Comparison of ENCODE assay signal across 8 cellular contexts in the genomic region with DNA sequence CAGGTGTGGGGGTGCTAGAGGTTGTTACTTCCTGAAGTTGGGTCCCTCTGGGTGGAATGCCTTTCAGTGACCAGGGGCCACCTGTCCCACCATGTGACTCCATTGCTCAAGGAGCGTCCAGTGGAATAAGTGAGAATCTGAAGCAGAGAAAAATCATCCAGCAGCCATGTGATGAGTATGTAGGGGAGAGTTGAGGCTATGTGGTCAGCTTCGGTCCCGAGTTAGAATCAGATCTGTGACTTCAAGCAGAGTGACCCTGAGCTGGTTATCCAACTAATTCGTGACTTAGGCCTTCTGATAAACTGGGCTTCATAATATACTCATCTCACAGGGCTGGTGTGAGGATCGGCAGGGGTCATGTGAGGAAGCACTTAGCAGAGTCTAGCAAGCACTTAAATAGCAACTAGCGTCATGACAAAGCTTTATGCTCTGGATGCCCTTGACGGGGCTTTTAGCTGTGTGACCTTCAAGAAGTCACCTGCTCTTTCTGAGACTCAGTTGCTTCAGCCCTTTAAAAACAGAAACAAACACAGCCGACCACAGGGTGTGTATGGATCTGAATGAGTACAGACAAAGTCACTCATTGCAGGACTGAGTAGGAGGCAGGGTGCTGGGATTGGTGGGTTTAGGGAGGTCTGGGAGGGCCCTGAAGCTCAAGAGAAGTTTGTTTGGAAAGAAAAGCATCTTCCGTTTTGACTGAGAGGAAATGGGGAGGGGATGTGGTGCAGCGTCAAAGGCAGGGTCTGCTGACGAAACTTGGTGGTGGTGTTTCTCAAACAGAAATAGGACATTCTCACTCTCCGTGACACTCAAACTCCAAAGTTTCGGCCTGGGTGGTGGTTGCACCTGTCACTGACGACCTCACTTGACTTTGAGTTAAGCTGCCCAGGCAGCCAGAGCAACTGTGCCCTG.
DNase-seq lines count a peak whose midpoint lies in the region; ATAC-seq and TF ChIP-seq lines count a peak whose summit lies in the region.

No MANE protein-coding gene starts in this region.

- H3K9me3 ChIP-seq in H9 (ENCODE audit: control insufficient read depth, low read depth, low read length), result no peaks in the 10 kb centered on the region

- no peaks in the 10 kb centered on the region for H3K36me3 Mint-ChIP-seq in H9 (ENCODE audit: insufficient read depth in 1 of 3, low read depth in 3 of 3)
- peaks cover 6% of the 10 kb centered on the region for H3K36me3 Mint-ChIP-seq in activated T-helper 17 cell treated with anti-CD3 and anti-CD28 coated beads, Interleukin-2, amount 50 U/mL, for 72 hours (ENCODE audit: low read depth)

- no peak overlapping the region for H3K4me2 ChIP-seq in H9 (ENCODE audit: insufficient read depth, insufficient read length, low read length)

- peaks cover 3% of the 10 kb centered on the region for H3K27me3 Mint-ChIP-seq in H9 (ENCODE audit: low read depth)
- H3K27me3 Mint-ChIP-seq in activated T-helper 17 cell treated with anti-CD3 and anti-CD28 coated beads, Interleukin-2, amount 50 U/mL, for 72 hours, result no peaks in the 10 kb centered on the region

- no peak overlapping the region for H3K27ac ChIP-seq in H9 (ENCODE audit: insufficient read length, low read depth, low read length)

- no peaks in the 10 kb centered on the region for H3K79me1 ChIP-seq in H9 (ENCODE audit: insufficient read depth, low read depth, low read length, poor library complexity, severe bottlenecking)

- H3K56ac ChIP-seq in H9 (ENCODE audit: insufficient read length, low read depth, low read length), result no peak overlapping the region

- no peak overlapping the region for H3K14ac ChIP-seq in H9 (ENCODE audit: insufficient read depth, low read length)

- H3K18ac ChIP-seq in H9 (ENCODE audit: insufficient read length, low read depth, low read length), result no peak overlapping the region

- no peaks in the 10 kb centered on the region for H4K20me1 ChIP-seq in H9 (ENCODE audit: control insufficient read depth, insufficient read depth, insufficient read length)

- peak; percentile 87 for ATAC-seq in activated T-helper 17 cell treated with anti-CD3 and anti-CD28 coated beads, Interleukin-2, amount 50 U/mL, for 72 hours (replicated peaks)

- no peak overlapping the region for H2BK120ac ChIP-seq in H9 (ENCODE audit: low read depth, low read length, poor library complexity, severe bottlenecking)

- no peaks in the 10 kb centered on the region for H3K27me3 ChIP-seq in H9 (ENCODE audit: insufficient read depth, low read length)

- H3K4me3 Mint-ChIP-seq in H9, result no peak overlapping the region; a peak in 1 of 5 replicates
- H3K4me3 Mint-ChIP-seq in activated T-helper 17 cell treated with anti-CD3 and anti-CD28 coated beads, Interleukin-2, amount 50 U/mL, for 72 hours, result peak overlapping the region; percentile 82

- H3K79me2 ChIP-seq in H9 (ENCODE audit: insufficient read depth, low read length), result no peaks in the 10 kb centered on the region

- no peak overlapping the region for H2BK20ac ChIP-seq in H9 (ENCODE audit: low read depth, low read length, poor library complexity, severe bottlenecking)

- DNase-seq in GM12864 (ENCODE audit: low read depth) (peak; percentile 94), H9 (no peak), NOMO-1 treated with dmso at 0.1 percent for 144 hours (lab: John Stamatoyannopoulos, UW; ENCODE audit: unreplicated experiment) (peak; percentile 73), NCI-H1930 (lab: John Stamatoyannopoulos, UW) (no peak), epidermal melanocyte (ENCODE audit: insufficient read length, low spot score) (no peak), NCI-H2107 (lab: John Stamatoyannopoulos, UW) (no peak)
- DNase-seq in stimulated activated CD4-positive, alpha-beta T cell treated with anti-CD3 and anti-CD28 coated beads, Interleukin-2, amount 100 ng/mL, for 24 hours, result peak; percentile 71 to 74

- H3K4ac ChIP-seq in H9 (ENCODE audit: low read depth, low read length), result no peak overlapping the region

- no peak overlapping the region for H3T11ph ChIP-seq in H9 (ENCODE audit: low read length)

- H3K4me3 ChIP-seq in GM12864 (ENCODE audit: low read depth, low read length), result no peak overlapping the region; the same call in 1 of the 2 replicates

- no peak overlapping the region for H4K91ac ChIP-seq in H9 (ENCODE audit: insufficient read length, low read depth, low read length)

- no peak overlapping the region for H2AFZ ChIP-seq in H9 (ENCODE audit: low read length)

- no peak overlapping the region for H4K8ac ChIP-seq in H9 (replicated peaks; ENCODE audit: insufficient read length, low read depth, low read length)

- H2BK12ac ChIP-seq in H9 (ENCODE audit: insufficient read length, low read depth, low read length), result no peak overlapping the region

- no peak overlapping the region for H2BK5ac ChIP-seq in H9 (ENCODE audit: insufficient read length, low read length)

- no peak overlapping the region for H3K9ac ChIP-seq in H9 (ENCODE audit: extremely low read depth, insufficient read length, low read length)

- no peak overlapping the region for H2BK15ac ChIP-seq in H9 (ENCODE audit: low read depth, low read length)

- H3K4me1 ChIP-seq in H9 (ENCODE audit: insufficient read depth, low read length), result no peaks in the 10 kb centered on the region

- no peak overlapping the region for H4K5ac ChIP-seq in H9 (ENCODE audit: insufficient read length, low read depth, low read length)

- H3K23ac ChIP-seq in H9 (ENCODE audit: insufficient read length, low read depth, low read length), result no peak overlapping the region

- peak overlapping the region in 2 of 3 experiments; percentile 24 to 36; a peak in 3 of 7 replicates for H3K27ac Mint-ChIP-seq in H9
- peak overlapping the region; percentile 99 for H3K27ac Mint-ChIP-seq in activated T-helper 17 cell treated with anti-CD3 and anti-CD28 coated beads, Interleukin-2, amount 50 U/mL, for 72 hours

- H3K4me1 Mint-ChIP-seq in H9, result peaks cover 0 to 4% of the 10 kb centered on the region in 2 experiments; a peak in 2 of 4 replicates
- peaks cover 37% of the 10 kb centered on the region for H3K4me1 Mint-ChIP-seq in activated T-helper 17 cell treated with anti-CD3 and anti-CD28 coated beads, Interleukin-2, amount 50 U/mL, for 72 hours

- no peaks in the 10 kb centered on the region; a peak in 1 of 5 replicates for H3K9me3 Mint-ChIP-seq in H9
- H3K9me3 Mint-ChIP-seq in activated T-helper 17 cell treated with anti-CD3 and anti-CD28 coated beads, Interleukin-2, amount 50 U/mL, for 72 hours, result no peaks in the 10 kb centered on the region

- TF ChIP-seq CTCF in GM12864 (IDR thresholded peaks at IDR 0.05; ENCODE audit: low read depth, low read length, missing control alignments) (no peak), H9 (conservative IDR thresholded peaks at IDR 0.05) (no peak)

- H3K23me2 ChIP-seq in H9 (ENCODE audit: insufficient read length, low read depth, low read length, poor library complexity, severe bottlenecking), result no peaks in the 10 kb centered on the region

- no peak overlapping the region for H2AK5ac ChIP-seq in H9 (ENCODE audit: insufficient read length, low read length)

- no CpG with 5 or more reads among the region's 14 CpGs for WGBS in H9 (ENCODE audit: extremely low coverage, insufficient read length, low lambda C conversion rate)

Comparison
In these comparisons a context has a peak if more than half of its experiments do, and no peak if none do; other contexts are left out.
1. DNase-seq: peak in GM12864 (single experiment), NOMO-1 treated with dmso at 0.1 percent for 144 hours (single experiment) and stimulated activated CD4-positive, alpha-beta T cell treated with anti-CD3 and anti-CD28 coated beads, Interleukin-2, amount 100 ng/mL, for 24 hours (2 of 2); none in H9 (single experiment), NCI-H1930 (0 of 2), epidermal melanocyte (single experiment) and NCI-H2107 (single experiment).